ENCODE assay signal across 10 cellular contexts in genomic region chr11:87081358-87081757, GRCh38. TPM values are rescaled to one million over a fixed set of nuclear protein-coding genes. Genes with fewer than 3 reads are reported as not detected.
A peak's percentile ranks its signal among the peaks of the same experiment; 100 is the strongest.
DNase-seq lines count a peak whose midpoint lies in the region; ATAC-seq and TF ChIP-seq lines count a peak whose summit lies in the region.
"Had no signal": no experiment of that assay in that cellular context is flagged by ENCODE, and none has a peak within 500 bp of the region (broad histone marks: within the 10 kb centered on the region; RNA-seq: fewer than 3 reads in every experiment).

No MANE protein-coding gene starts in this region.

- TF ChIP-seq CTCF in BE2C (IDR thresholded peaks at IDR 0.05; ENCODE audit: low read depth, low read length) (no peak), gastrocnemius medialis (IDR thresholded peaks at IDR 0.05 in 4 of 5, conservative IDR thresholded peaks at IDR 0.05 in 1 of 5) (no peak)

- ATAC-seq in GM18868 (IDR thresholded peaks at IDR 0.05; ENCODE audit: unreplicated experiment), result peak; percentile 71
- ATAC-seq in HG02798 (IDR thresholded peaks at IDR 0.05; ENCODE audit: poor library complexity, unreplicated experiment), result peak; percentile 83
- ATAC-seq in activated T-helper 17 cell treated with anti-CD3 and anti-CD28 coated beads, Interleukin-2, amount 50 U/mL, for 72 hours (replicated peaks), result peak; percentile 60
- no peak for ATAC-seq in gastrocnemius medialis

- no peaks in the 10 kb centered on the region for H3K4me1 ChIP-seq in ACC112 (ENCODE audit: control insufficient read depth, insufficient read depth, low read length, unreplicated experiment)
- H3K4me1 ChIP-seq in BE2C, result no peaks in the 10 kb centered on the region
- peaks cover 22 to 25% of the 10 kb centered on the region in 2 donors for H3K4me1 ChIP-seq in gastrocnemius medialis

- peak overlapping the region; percentile 94 for H3K27ac Mint-ChIP-seq in activated T-helper 17 cell treated with anti-CD3 and anti-CD28 coated beads, Interleukin-2, amount 50 U/mL, for 72 hours

- peak overlapping the region; percentile 64 for H3K4me3 ChIP-seq in ACC112 (ENCODE audit: low read depth, low read length)
- no peak overlapping the region for H3K4me3 ChIP-seq in BE2C (ENCODE audit: low read depth, low read length)
- peak overlapping the region in 2 of 4 donors; percentile 1 to 13 for H3K4me3 ChIP-seq in gastrocnemius medialis

- DNase-seq in COLO829 (ENCODE audit: low spot score), result no peak
- DNase-seq in BE2C, result no peak
- DNase-seq in islet precursor cell, result no peak
- DNase-seq in gastrocnemius medialis, result no peak
- DNase-seq: dorsolateral prefrontal cortex, NCI-H510A treated with DMSO at 0.1 percent for 48 hours had no signal

- H3K27me3 ChIP-seq in ACC112 (ENCODE audit: insufficient read depth, low read length), result no peaks in the 10 kb centered on the region
- H3K27me3 ChIP-seq in BE2C, result no peaks in the 10 kb centered on the region
- no peaks in the 10 kb centered on the region for H3K27me3 ChIP-seq in gastrocnemius medialis
- H3K27me3 ChIP-seq: dorsolateral prefrontal cortex had no signal

- H3K4me1 Mint-ChIP-seq in activated T-helper 17 cell treated with anti-CD3 and anti-CD28 coated beads, Interleukin-2, amount 50 U/mL, for 72 hours, result peaks cover 10% of the 10 kb centered on the region

- no peak for TF ChIP-seq POLR2A in gastrocnemius medialis (IDR thresholded peaks at IDR 0.05)

- no peaks in the 10 kb centered on the region for H3K79me2 ChIP-seq in ACC112 (ENCODE audit: control insufficient read depth, insufficient read depth, low read length, unreplicated experiment)

- H3K27me3 Mint-ChIP-seq in activated T-helper 17 cell treated with anti-CD3 and anti-CD28 coated beads, Interleukin-2, amount 50 U/mL, for 72 hours, result no peaks in the 10 kb centered on the region

- H3K27ac ChIP-seq in ACC112 (ENCODE audit: low read depth, low read length) (no peak overlapping the region), gastrocnemius medialis (no peak overlapping the region)
- H3K27ac ChIP-seq: dorsolateral prefrontal cortex had no signal

- H3K36me3 Mint-ChIP-seq in activated T-helper 17 cell treated with anti-CD3 and anti-CD28 coated beads, Interleukin-2, amount 50 U/mL, for 72 hours (ENCODE audit: low read depth), result no peaks in the 10 kb centered on the region

- in situ Hi-C loops in gastrocnemius medialis (cut with MboI; ENCODE audit: low sequenced_read_pairs in 4 of 4), result loop anchor here in 1 of 4 donors (10.0 kb wide), 1 partner anchor 63 kb away; no protein-coding TSS in a partner anchor

- H3K36me3 ChIP-seq in ACC112 (ENCODE audit: insufficient read depth, low read length) (peaks cover 13% of the 10 kb centered on the region), BE2C (no peaks in the 10 kb centered on the region), gastrocnemius medialis (peaks cover 0 to 8% of the 10 kb centered on the region in 2 donors)

- intact Hi-C loops in gastrocnemius medialis (cut with DNase I; ENCODE audit: low total_unique reads), result no loop called here

- peak overlapping the region; percentile 80 for H3K4me3 Mint-ChIP-seq in activated T-helper 17 cell treated with anti-CD3 and anti-CD28 coated beads, Interleukin-2, amount 50 U/mL, for 72 hours

- no peaks in the 10 kb centered on the region for H3K9me3 Mint-ChIP-seq in activated T-helper 17 cell treated with anti-CD3 and anti-CD28 coated beads, Interleukin-2, amount 50 U/mL, for 72 hours

- H3K9me3 ChIP-seq in BE2C (no peaks in the 10 kb centered on the region), gastrocnemius medialis (no peaks in the 10 kb centered on the region)

- no peak overlapping the region for H2AFZ ChIP-seq in ACC112 (ENCODE audit: low read length, unreplicated experiment)

RNA-seq across cellular contexts. Expression of gene TMEM135, which starts 43.6 kb away (rescaled TPM):
- 10 to 100 TPM; 19.8 to 34.7 TPM for total RNA-seq in activated T-helper 17 cell treated with anti-CD3 and anti-CD28 coated beads, Interleukin-2, amount 50 U/mL, for 72 hours
- polyA plus RNA-seq in BE2C (2012; ENCODE audit: insufficient read depth, insufficient read length, low read depth), result 6.5 TPM
- total RNA-seq in gastrocnemius medialis, result 10 to 100 TPM in 3 of 4 donors, 1 to 10 TPM in 1; 7.9 to 38.7 (median 18.9) TPM

Comparison
In these comparisons a context has a peak if more than half of its experiments do, and no peak if none do; other contexts are left out.
1. ATAC-seq: peak in GM18868 (single experiment), HG02798 (single experiment) and activated T-helper 17 cell treated with anti-CD3 and anti-CD28 coated beads, Interleukin-2, amount 50 U/mL, for 72 hours (single experiment); none in gastrocnemius medialis (0 of 2).